ENCODE assay signal across 18 cellular contexts in genomic region chrX:80354966-80355465, GRCh38.
"Had no signal": no experiment of that assay in that cellular context is flagged by ENCODE, and none has a peak within 500 bp of the region (broad histone marks: within the 10 kb centered on the region; RNA-seq: fewer than 3 reads in every experiment).

No MANE protein-coding gene starts in this region.

- H3K9me3 Mint-ChIP-seq: activated naive CD4-positive, alpha-beta T cell treated with anti-CD3 and anti-CD28 coated beads, Interleukin-2, amount 10 ng/mL, durations not matched to agents 7 days and 5 days had no signal

- ATAC-seq: activated CD8-positive, alpha-beta memory T cell treated with anti-CD3 and anti-CD28 coated beads, Interleukin-2, amount 10 ng/mL, durations not matched to agents 7 days and 5 days; gastrocnemius medialis; left lobe of liver; stimulated activated naive B cell treated with anti-CD40 and anti-IgM and Interleukin-4, amounts not matched to agents 10 μg/mL and 1 μg/mL and 100 μg/mL, for 72 hours; WTC11 had no signal

- H3K4me3 Mint-ChIP-seq: activated CD4-positive, alpha-beta memory T cell treated with anti-CD3 and anti-CD28 coated beads, Interleukin-2, amount 10 ng/mL, durations not matched to agents 7 days and 5 days; activated CD8-positive, alpha-beta memory T cell treated with anti-CD3 and anti-CD28 coated beads, Interleukin-2, amount 10 ng/mL, durations not matched to agents 7 days and 5 days; activated naive CD4-positive, alpha-beta T cell treated with anti-CD3 and anti-CD28 coated beads, Interleukin-2, amount 10 ng/mL, durations not matched to agents 7 days and 5 days; central memory CD8-positive, alpha-beta T cell; nephron; stimulated activated naive B cell treated with anti-CD40 and anti-IgM and Interleukin-4, amounts not matched to agents 10 μg/mL and 1 μg/mL and 100 μg/mL, for 72 hours; WTC11 had no signal

- H3K36me3 Mint-ChIP-seq: activated CD8-positive, alpha-beta memory T cell treated with anti-CD3 and anti-CD28 coated beads, Interleukin-2, amount 10 ng/mL, durations not matched to agents 7 days and 5 days; activated naive CD4-positive, alpha-beta T cell treated with anti-CD3 and anti-CD28 coated beads, Interleukin-2, amount 10 ng/mL, durations not matched to agents 7 days and 5 days; stimulated activated naive B cell treated with anti-CD40 and anti-IgM and Interleukin-4, amounts not matched to agents 10 μg/mL and 1 μg/mL and 100 μg/mL, for 72 hours; WTC11 had no signal

- H3K9me3 ChIP-seq: gastrocnemius medialis, thoracic aorta had no signal

- H3K27me3 ChIP-seq: brain microvascular endothelial cell, gastrocnemius medialis had no signal

- H3K4me1 Mint-ChIP-seq: activated CD4-positive, alpha-beta memory T cell treated with anti-CD3 and anti-CD28 coated beads, Interleukin-2, amount 10 ng/mL, durations not matched to agents 7 days and 5 days; activated CD8-positive, alpha-beta memory T cell treated with anti-CD3 and anti-CD28 coated beads, Interleukin-2, amount 10 ng/mL, durations not matched to agents 7 days and 5 days; activated naive CD4-positive, alpha-beta T cell treated with anti-CD3 and anti-CD28 coated beads, Interleukin-2, amount 10 ng/mL, durations not matched to agents 7 days and 5 days; central memory CD8-positive, alpha-beta T cell; nephron; stimulated activated naive B cell treated with anti-CD40 and anti-IgM and Interleukin-4, amounts not matched to agents 10 μg/mL and 1 μg/mL and 100 μg/mL, for 72 hours; WTC11 had no signal

- H3K36me3 ChIP-seq: brain microvascular endothelial cell, gastrocnemius medialis, thoracic aorta had no signal

- DNase-seq: activated CD4-positive, alpha-beta memory T cell treated with anti-CD3 and anti-CD28 coated beads, Interleukin-2, amount 10 ng/mL, durations not matched to agents 7 days and 5 days; activated CD4-positive, alpha-beta T cell treated with anti-CD3 and anti-CD28 coated beads for 4 hours; activated CD8-positive, alpha-beta memory T cell treated with anti-CD3 and anti-CD28 coated beads, Interleukin-2, amount 10 ng/mL, durations not matched to agents 7 days and 5 days; activated naive CD4-positive, alpha-beta T cell treated with anti-CD3 and anti-CD28 coated beads, Interleukin-2, amount 10 ng/mL, durations not matched to agents 7 days and 5 days; activated T-cell treated with anti-CD3 and anti-CD28 coated beads, Interleukin-2, amount 50 U/mL, for 1 hour; aorta; brain microvascular endothelial cell; gastrocnemius medialis; head of caudate nucleus; midbrain; nucleus accumbens; stimulated activated naive B cell treated with anti-CD40 and anti-IgM and Interleukin-4, amounts not matched to agents 10 μg/mL and 1 μg/mL and 100 μg/mL, for 72 hours had no signal

- H3K27ac ChIP-seq: brain microvascular endothelial cell, coronary artery, gastrocnemius medialis, thoracic aorta had no signal

- H3K4me3 ChIP-seq: coronary artery, gastrocnemius medialis, thoracic aorta had no signal

- H3K4me1 ChIP-seq: gastrocnemius medialis had no signal

- H3K27ac Mint-ChIP-seq: activated CD4-positive, alpha-beta memory T cell treated with anti-CD3 and anti-CD28 coated beads, Interleukin-2, amount 10 ng/mL, durations not matched to agents 7 days and 5 days; activated CD8-positive, alpha-beta memory T cell treated with anti-CD3 and anti-CD28 coated beads, Interleukin-2, amount 10 ng/mL, durations not matched to agents 7 days and 5 days; activated naive CD4-positive, alpha-beta T cell treated with anti-CD3 and anti-CD28 coated beads, Interleukin-2, amount 10 ng/mL, durations not matched to agents 7 days and 5 days; nephron; stimulated activated naive B cell treated with anti-CD40 and anti-IgM and Interleukin-4, amounts not matched to agents 10 μg/mL and 1 μg/mL and 100 μg/mL, for 72 hours; WTC11 had no signal

- H3K27me3 Mint-ChIP-seq: activated CD4-positive, alpha-beta memory T cell treated with anti-CD3 and anti-CD28 coated beads, Interleukin-2, amount 10 ng/mL, durations not matched to agents 7 days and 5 days; activated CD8-positive, alpha-beta memory T cell treated with anti-CD3 and anti-CD28 coated beads, Interleukin-2, amount 10 ng/mL, durations not matched to agents 7 days and 5 days; activated naive CD4-positive, alpha-beta T cell treated with anti-CD3 and anti-CD28 coated beads, Interleukin-2, amount 10 ng/mL, durations not matched to agents 7 days and 5 days; central memory CD8-positive, alpha-beta T cell; stimulated activated naive B cell treated with anti-CD40 and anti-IgM and Interleukin-4, amounts not matched to agents 10 μg/mL and 1 μg/mL and 100 μg/mL, for 72 hours had no signal
